Comparison of ENCODE assay signal across 8 cellular contexts in the genomic region with DNA sequence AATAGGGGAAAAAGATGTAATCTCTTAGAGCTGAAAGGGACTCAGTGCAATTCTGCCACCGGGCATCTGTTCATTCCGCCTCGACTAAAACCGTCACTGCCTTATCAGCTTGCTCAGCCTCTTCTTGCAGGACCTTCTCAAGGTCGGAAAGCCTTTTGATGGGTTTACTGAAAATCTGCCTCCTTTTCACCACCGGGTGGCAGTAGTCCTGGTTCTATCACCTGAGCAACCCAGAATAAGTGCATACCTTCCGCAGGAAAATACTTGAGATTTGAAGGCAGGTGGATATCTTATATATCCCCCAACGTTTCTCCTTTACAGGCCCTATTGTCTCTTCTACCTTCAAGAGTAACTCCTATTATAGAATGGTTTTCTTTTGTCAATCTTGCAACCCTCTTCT.
DNase-seq lines count a peak whose midpoint lies in the region; ATAC-seq, FAIRE-seq and TF ChIP-seq lines count a peak whose summit lies in the region.

No MANE protein-coding gene starts in this region.

- no peak overlapping the region for H2AFZ ChIP-seq in OCI-LY1 (ENCODE audit: low read length)

- no peaks in the 10 kb centered on the region for H3K9me3 ChIP-seq in OCI-LY1 (ENCODE audit: low read length)

- H3K9ac ChIP-seq in OCI-LY1 (ENCODE audit: low read length), result no peak overlapping the region

- ATAC-seq in GM19452 (IDR thresholded peaks at IDR 0.05; ENCODE audit: unreplicated experiment), result no peak

- no peaks in the 10 kb centered on the region for H3K9me3 Mint-ChIP-seq in nephron

- no peaks in the 10 kb centered on the region for H3F3A ChIP-seq in OCI-LY1 (ENCODE audit: insufficient read depth, low read length)

- no peak for TF ChIP-seq CTCF in GM20000 (IDR thresholded peaks at IDR 0.05; ENCODE audit: extremely low read depth, missing control alignments)
- peak; percentile 38; the same call in 1 of the 2 replicates for TF ChIP-seq CTCF in OCI-LY1 (IDR thresholded peaks at IDR 0.05; ENCODE audit: low read length)
- peak; percentile 50 for TF ChIP-seq CTCF in bronchial epithelial cell (IDR thresholded peaks at IDR 0.05; ENCODE audit: insufficient read depth, low read length, severe bottlenecking)
- peak; percentile 44 to 56 (median 53) for TF ChIP-seq CTCF in nephron (IDR thresholded peaks at IDR 0.05; ENCODE audit: unreplicated experiment in 3 of 3)

- no peaks in the 10 kb centered on the region for H3K36me3 Mint-ChIP-seq in nephron (ENCODE audit: low read depth)

- no peak overlapping the region for H3K4me3 Mint-ChIP-seq in nephron

- H3K36me3 ChIP-seq in OCI-LY1 (ENCODE audit: insufficient read depth, low read length), result no peaks in the 10 kb centered on the region
- no peaks in the 10 kb centered on the region for H3K36me3 ChIP-seq in bronchial epithelial cell (ENCODE audit: control insufficient read depth, insufficient read depth, low read length)

- FAIRE-seq in bronchial epithelial cell (lab: Jason Lieb, UNC), result no peak
- no peak for FAIRE-seq in RCC 7860 (lab: Jason Lieb, UNC)

- H4K20me1 ChIP-seq in OCI-LY1 (ENCODE audit: insufficient read depth, low read length), result no peaks in the 10 kb centered on the region

- H3K27ac ChIP-seq in OCI-LY1 (ENCODE audit: low read depth, low read length, poor library complexity, severe bottlenecking), result no peak overlapping the region

- H3K4me2 ChIP-seq in OCI-LY1 (ENCODE audit: low read length), result no peak overlapping the region

- no peak overlapping the region for H3K4me3 ChIP-seq in OCI-LY1 (ENCODE audit: low read depth, low read length, poor library complexity, severe bottlenecking)
- no peak overlapping the region for H3K4me3 ChIP-seq in bronchial epithelial cell (ENCODE audit: low read depth, low read length)

- H3K27me3 Mint-ChIP-seq in nephron (ENCODE audit: low read depth), result no peaks in the 10 kb centered on the region

- no peaks in the 10 kb centered on the region for H3K79me2 ChIP-seq in OCI-LY1 (ENCODE audit: insufficient read depth, low read length)

- no peaks in the 10 kb centered on the region for H3K9me2 ChIP-seq in OCI-LY1 (ENCODE audit: low read depth, low read length)

- H3K27ac Mint-ChIP-seq in nephron, result no peak overlapping the region

- DNase-seq in DMS114 treated with DMSO at 0.1 percent for 48 hours (lab: John Stamatoyannopoulos, UW; ENCODE audit: unreplicated experiment), result peak; percentile 0
- peak; percentile 19 for DNase-seq in GM20000 (ENCODE audit: low spot score)
- peak; percentile 41 for DNase-seq in bronchial epithelial cell (ENCODE audit: low read depth)
- no peak for DNase-seq in RCC 7860 (ENCODE audit: low spot score)
- no peak for DNase-seq in pons (ENCODE audit: low spot score)

- H3K27me3 ChIP-seq in OCI-LY1 (ENCODE audit: insufficient read depth, low read length) (no peaks in the 10 kb centered on the region), bronchial epithelial cell (ENCODE audit: control insufficient read depth, insufficient read depth, low read length) (no peaks in the 10 kb centered on the region)

- H3K4me1 ChIP-seq in OCI-LY1 (ENCODE audit: insufficient read depth, low read length, severe bottlenecking), result no peaks in the 10 kb centered on the region

- H3K4me1 Mint-ChIP-seq in nephron, result no peaks in the 10 kb centered on the region

Comparison
In these comparisons a context has a peak if more than half of its experiments do, and no peak if none do; other contexts are left out.
1. DNase-seq: peak in DMS114 treated with DMSO at 0.1 percent for 48 hours (single experiment), GM20000 (single experiment) and bronchial epithelial cell (single experiment); none in RCC 7860 (single experiment) and pons (single experiment).